Comparison of ENCODE assay signal across 27 cellular contexts in the genomic region with DNA sequence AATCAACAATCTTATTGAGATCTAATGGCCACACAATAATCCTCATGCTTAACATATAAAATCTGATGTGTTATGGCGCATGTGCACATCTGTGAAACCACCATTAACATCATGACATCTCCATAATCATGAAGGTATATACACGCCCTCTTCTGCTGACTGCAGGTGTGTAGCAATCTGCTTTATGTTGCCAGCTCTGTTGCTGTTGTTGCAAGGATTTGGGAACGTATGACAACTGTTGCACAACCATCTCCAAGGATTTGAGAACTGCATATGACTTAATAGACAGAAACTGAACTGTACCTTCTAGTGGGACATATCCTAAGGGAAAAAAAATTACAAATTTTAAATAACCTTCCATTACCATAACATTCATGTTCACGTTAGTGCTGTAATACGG.
"Had no signal": no experiment of that assay in that cellular context is flagged by ENCODE, and none has a peak within 500 bp of the region (broad histone marks: within the 10 kb centered on the region; RNA-seq: fewer than 3 reads in every experiment).

No MANE protein-coding gene starts in this region.

- FAIRE-seq: small intestine, urothelium cell line had no signal

- H3K27me3 Mint-ChIP-seq: progenitor cell of endocrine pancreas; stimulated activated naive B cell treated with anti-CD40 and anti-IgM and Interleukin-4, amounts not matched to agents 10 μg/mL and 1 μg/mL and 100 μg/mL, for 72 hours; stimulated activated naive CD8-positive, alpha-beta T cell treated with anti-CD3 and anti-CD28 coated beads, Interleukin-15, Interleukin-2, amounts not matched to agents 100 ng/mL and 50 ng/mL, for 24 hours had no signal

- H3K27ac Mint-ChIP-seq: nephron; neural progenitor cell; progenitor cell of endocrine pancreas; stimulated activated effector memory CD8-positive, alpha-beta T cell treated with anti-CD3 and anti-CD28 coated beads, Interleukin-12 subunit alpha, Interleukin-12 subunit beta, amount 100 ng/mL, for 72 hours; stimulated activated naive B cell treated with anti-CD40 and anti-IgM and Interleukin-4, amounts not matched to agents 10 μg/mL and 1 μg/mL and 100 μg/mL, for 72 hours; stimulated activated naive CD8-positive, alpha-beta T cell treated with anti-CD3 and anti-CD28 coated beads, Interleukin-15, Interleukin-2, amounts not matched to agents 100 ng/mL and 50 ng/mL, for 24 hours had no signal

- H3K36me3 Mint-ChIP-seq: neural progenitor cell; stimulated activated effector memory CD8-positive, alpha-beta T cell treated with anti-CD3 and anti-CD28 coated beads, Interleukin-12 subunit alpha, Interleukin-12 subunit beta, amount 100 ng/mL, for 72 hours; stimulated activated naive B cell treated with anti-CD40 and anti-IgM and Interleukin-4, amounts not matched to agents 10 μg/mL and 1 μg/mL and 100 μg/mL, for 72 hours had no signal

- ATAC-seq: psoas muscle; right cardiac atrium; right lobe of liver; stimulated activated effector memory CD8-positive, alpha-beta T cell treated with anti-CD3 and anti-CD28 coated beads, Interleukin-12 subunit alpha, Interleukin-12 subunit beta, amount 100 ng/mL, for 72 hours; stimulated activated naive B cell treated with anti-CD40 and anti-IgM and Interleukin-4, amounts not matched to agents 10 μg/mL and 1 μg/mL and 100 μg/mL, for 72 hours had no signal

- H3K27me3 ChIP-seq: neural progenitor cell, ovary, right lobe of liver, sigmoid colon, stomach, thyroid gland, tibial nerve, upper lobe of left lung, vagina had no signal

- H3K4me3 ChIP-seq: neural progenitor cell, ovary, psoas muscle, right lobe of liver, sigmoid colon, stomach, thoracic aorta, thyroid gland, tibial nerve, upper lobe of left lung, vagina had no signal

- DNase-seq: occipital lobe; ovary; posterior cingulate gyrus; psoas muscle; right cardiac atrium; right lobe of liver; sigmoid colon; small intestine; stimulated activated CD4-positive, alpha-beta T cell treated with anti-CD3 and anti-CD28 coated beads, Interleukin-15, amount 100 ng/mL, for 24 hours; stimulated activated CD4-positive, alpha-beta T cell treated with anti-CD3 and anti-CD28 coated beads, Interleukin-2, amount 100 ng/mL, for 24 hours; stimulated activated CD4-positive, alpha-beta T cell treated with anti-CD3 and anti-CD28 coated beads, Interleukin-2, amount 100 ng/mL, for 48 hours; stimulated activated CD4-positive, alpha-beta T cell treated with anti-CD3 and anti-CD28 coated beads, Interleukin-4, amount 100 ng/mL, for 24 hours; stimulated activated naive B cell treated with anti-CD40 and anti-IgM and Interleukin-4, amounts not matched to agents 10 μg/mL and 1 μg/mL and 100 μg/mL, for 72 hours; stimulated activated naive CD4-positive, alpha-beta T cell treated with Interleukin-2 at 50 U/mL for 16 hours; stomach; thyroid gland; trophoblast cell; upper lobe of left lung had no signal

- H3K36me3 ChIP-seq: neural progenitor cell, ovary, right lobe of liver, sigmoid colon, stomach, thoracic aorta, thyroid gland, tibial nerve, upper lobe of left lung, vagina had no signal

- H3K9me3 Mint-ChIP-seq: nephron; neural progenitor cell; stimulated activated naive B cell treated with anti-CD40 and anti-IgM and Interleukin-4, amounts not matched to agents 10 μg/mL and 1 μg/mL and 100 μg/mL, for 72 hours; stimulated activated naive CD8-positive, alpha-beta T cell treated with anti-CD3 and anti-CD28 coated beads, Interleukin-15, Interleukin-2, amounts not matched to agents 100 ng/mL and 50 ng/mL, for 24 hours had no signal

- H3K4me1 Mint-ChIP-seq: nephron; neural progenitor cell; stimulated activated effector memory CD8-positive, alpha-beta T cell treated with anti-CD3 and anti-CD28 coated beads, Interleukin-12 subunit alpha, Interleukin-12 subunit beta, amount 100 ng/mL, for 72 hours had no signal

- H3K4me3 Mint-ChIP-seq: nephron; neural progenitor cell; stimulated activated effector memory CD8-positive, alpha-beta T cell treated with anti-CD3 and anti-CD28 coated beads, Interleukin-12 subunit alpha, Interleukin-12 subunit beta, amount 100 ng/mL, for 72 hours; stimulated activated naive B cell treated with anti-CD40 and anti-IgM and Interleukin-4, amounts not matched to agents 10 μg/mL and 1 μg/mL and 100 μg/mL, for 72 hours; stimulated activated naive CD8-positive, alpha-beta T cell treated with anti-CD3 and anti-CD28 coated beads, Interleukin-15, Interleukin-2, amounts not matched to agents 100 ng/mL and 50 ng/mL, for 24 hours had no signal
